ENCODE assay signal across 9 cellular contexts in the genomic region with DNA sequence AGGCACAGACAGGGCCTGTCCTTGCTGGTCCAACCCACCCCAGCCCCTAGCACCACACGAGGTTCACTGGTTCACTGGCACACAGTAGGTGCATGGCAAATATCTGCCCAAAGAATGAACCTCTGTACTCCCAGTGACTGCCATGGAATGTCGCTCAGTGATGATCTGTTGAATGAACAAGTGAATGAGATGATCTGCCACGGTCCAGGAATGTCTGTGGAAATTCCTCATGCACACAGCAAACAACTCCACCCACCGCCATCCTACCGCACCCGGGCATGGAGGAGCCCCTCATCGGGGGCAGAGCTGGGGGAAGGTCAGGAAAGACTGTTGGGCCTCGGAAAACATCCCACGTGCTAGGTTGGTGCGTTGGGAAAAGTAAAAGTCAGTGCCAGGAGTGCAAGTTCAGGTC. TPM values are rescaled to one million over a fixed set of nuclear protein-coding genes. Genes with fewer than 3 reads are reported as not detected.
DNase-seq lines count a peak whose midpoint lies in the region; ATAC-seq and TF ChIP-seq lines count a peak whose summit lies in the region.
"Had no signal": no experiment of that assay in that cellular context is flagged by ENCODE, and none has a peak within 500 bp of the region (broad histone marks: within the 10 kb centered on the region; RNA-seq: fewer than 3 reads in every experiment).

No MANE protein-coding gene starts in this region.

- TF ChIP-seq CTCF in heart left ventricle (IDR thresholded peaks at IDR 0.05) (no peak), breast epithelium (IDR thresholded peaks at IDR 0.05) (no peak)

- H3K36me3 ChIP-seq in heart left ventricle: peaks cover 0 to 15% (median 0%) of the 10 kb centered on the region in 9 donors
- no peaks in the 10 kb centered on the region for H3K36me3 ChIP-seq in breast epithelium
- H3K36me3 ChIP-seq in mesodermal cell (ENCODE audit: control insufficient read depth, insufficient read depth, low read length): peaks cover 9% of the 10 kb centered on the region
- H3K36me3 ChIP-seq in urinary bladder (ENCODE audit: insufficient read depth): no peaks in the 10 kb centered on the region

- intact Hi-C loops in heart left ventricle (cut with DNase I): loop anchor here in 8 of 10 donors (5.0 kb wide), 2 partner anchors 33 to 38 kb away; no protein-coding TSS in a partner anchor
- intact Hi-C loops in cardiac septum (cut with DNase I): loop anchor here (1.0 to 5.0 kb wide), 3 partner anchors 12 to 153 kb away; a partner anchor contains a TSS
- intact Hi-C loops in breast epithelium (cut with DNase I; ENCODE audit: low total_unique reads): no loop called here

- 15 to 27% (median 20%) methylated on average over 8 to 10 of the region's 10 CpGs for WGBS in heart left ventricle, 4 donors
- 53 to 54% methylated on average over 6 of the region's 10 CpGs for WGBS in mesodermal cell (ENCODE audit: insufficient coverage in 2 of 2), 2 experiments
- WGBS in urinary bladder: 24% methylated on average over 10 of the region's 10 CpGs

- peak in 1 of 5 donors; percentile 35 for DNase-seq in heart left ventricle
- no peak for DNase-seq in cardiac septum (ENCODE audit: low spot score)
- DNase-seq in breast epithelium (ENCODE audit: low spot score in 2 of 2): no peak
- DNase-seq in hippocampal formation (lab: John Stamatoyannopoulos, UW): no peak
- no peak for DNase-seq in cortex of kidney (lab: John Stamatoyannopoulos, UW)
- DNase-seq: NCI-H146 had no signal

- ATAC-seq in heart left ventricle (no peak), GM18909 (IDR thresholded peaks at IDR 0.05; ENCODE audit: poor library complexity, unreplicated experiment) (no peak)

- peaks cover 30 to 89% (median 74%) of the 10 kb centered on the region in 12 donors for H3K4me1 ChIP-seq in heart left ventricle
- H3K4me1 ChIP-seq in breast epithelium: peaks cover 35 to 40% of the 10 kb centered on the region in 2 donors
- H3K4me1 ChIP-seq in mesodermal cell (ENCODE audit: control insufficient read depth, insufficient read depth, low read length, poor library complexity, severe bottlenecking): peaks cover 73% of the 10 kb centered on the region
- no peaks in the 10 kb centered on the region for H3K4me1 ChIP-seq in urinary bladder (ENCODE audit: insufficient read depth)

- H3K4me3 ChIP-seq in heart left ventricle (peak overlapping the region; percentile 71 to 98 (median 90)), breast epithelium (peak overlapping the region; percentile 72 to 91 (median 86)), mesodermal cell (ENCODE audit: extremely low read depth, insufficient read depth, low read length, poor library complexity, severe bottlenecking) (peak overlapping the region; percentile 84), urinary bladder (ENCODE audit: low read depth, low read length) (peak overlapping the region; percentile 76)

- H3K9me3 ChIP-seq in heart left ventricle (no peaks in the 10 kb centered on the region), breast epithelium (no peaks in the 10 kb centered on the region), mesodermal cell (ENCODE audit: control insufficient read depth, low read length) (no peaks in the 10 kb centered on the region)

- H3K27me3 ChIP-seq in heart left ventricle: no peaks in the 10 kb centered on the region
- no peaks in the 10 kb centered on the region for H3K27me3 ChIP-seq in breast epithelium

- H3K27ac ChIP-seq in heart left ventricle (peak overlapping the region; percentile 87 to 98 (median 92)), breast epithelium (peak overlapping the region; percentile 88 to 94), mesodermal cell (ENCODE audit: low read depth, low read length, severe bottlenecking) (peak overlapping the region; percentile 53), urinary bladder (ENCODE audit: low read depth) (no peak overlapping the region)

- TF ChIP-seq POLR2A in heart left ventricle (IDR thresholded peaks at IDR 0.05) (no peak), breast epithelium (IDR thresholded peaks at IDR 0.05) (no peak)

RNA-seq across cellular contexts. Expression of a gene that starts 1.7 kb away (rescaled TPM):
- total RNA-seq in heart left ventricle: 100 to 1,000 TPM; 202 to 608 (median 304) TPM
- 100 to 1,000 TPM; 164 to 315 TPM for polyA plus RNA-seq in heart left ventricle
- total RNA-seq in cardiac septum: 506 TPM
- 100 to 1,000 TPM in 1 of 3 donors, 10 to 100 TPM in 2; 48.3 to 219 (median 95.0) TPM for total RNA-seq in breast epithelium
- 162 TPM for polyA plus RNA-seq in mesodermal cell (2013, experiment 1 of 2)
- polyA plus RNA-seq in mesodermal cell (2013, experiment 2 of 2): 102 TPM
- total RNA-seq in urinary bladder: 242 TPM
- 514 TPM for polyA plus RNA-seq in urinary bladder

RNA-seq across cellular contexts. Expression of a gene that starts 41.4 kb away (rescaled TPM):
- 1 to 10 TPM in 5 of 9 donors, not detected in 4; 1.2 to 2.6 (median 1.8) TPM for total RNA-seq in heart left ventricle
- under 1 TPM in 1 of 2 donors, not detected in 1; 0.24 TPM for polyA plus RNA-seq in heart left ventricle
- not detected for total RNA-seq in cardiac septum
- total RNA-seq in breast epithelium: not detected
- polyA plus RNA-seq in mesodermal cell (2013, experiment 1 of 2): not detected
- not detected for polyA plus RNA-seq in mesodermal cell (2013, experiment 2 of 2)
- total RNA-seq in urinary bladder: not detected
- 0.49 TPM for polyA plus RNA-seq in urinary bladder
